11 cellular contexts compared by ENCODE assay signal in genomic region chr9:13942695-13943094, GRCh38.
A peak's percentile ranks its signal among the peaks of the same experiment; 100 is the strongest.
DNase-seq lines count a peak whose midpoint lies in the region; ATAC-seq and TF ChIP-seq lines count a peak whose summit lies in the region.
"Had no signal": no experiment of that assay in that cellular context is flagged by ENCODE, and none has a peak within 500 bp of the region (broad histone marks: within the 10 kb centered on the region; RNA-seq: fewer than 3 reads in every experiment).

No MANE protein-coding gene starts in this region.

- TF ChIP-seq EP300 in stomach (IDR thresholded peaks at IDR 0.05): no peak

- H3K27me3 ChIP-seq in stomach: no peaks in the 10 kb centered on the region

- no peaks in the 10 kb centered on the region for H3K36me3 ChIP-seq in stomach
- H3K36me3 ChIP-seq: prostate gland had no signal

- H3K9me3 Mint-ChIP-seq in chondrocyte (ENCODE audit: low read depth): no peaks in the 10 kb centered on the region
- H3K9me3 Mint-ChIP-seq: T-helper 1 cell treated with Interleukin-12 subunit alpha and Interleukin-12 subunit beta and Interleukin-4 antibody, amounts not matched to agents 30 μg/mL and 1 μg/mL, for 36 hours had no signal

- TF ChIP-seq POLR2A in stomach (IDR thresholded peaks at IDR 0.05): no peak

- H3K27me3 Mint-ChIP-seq in chondrocyte (ENCODE audit: low read depth): no peaks in the 10 kb centered on the region

- intact Hi-C loops in stomach (cut with DNase I; ENCODE audit: low total_unique reads): no loop called here

- H3K4me3 Mint-ChIP-seq in chondrocyte (ENCODE audit: unreplicated experiment): no peak overlapping the region
- H3K4me3 Mint-ChIP-seq: T-helper 1 cell treated with Interleukin-12 subunit alpha and Interleukin-12 subunit beta and Interleukin-4 antibody, amounts not matched to agents 30 μg/mL and 1 μg/mL, for 36 hours had no signal

- H3K27ac Mint-ChIP-seq in chondrocyte (ENCODE audit: unreplicated experiment): peak overlapping the region; percentile 79
- H3K27ac Mint-ChIP-seq: T-helper 1 cell treated with Interleukin-12 subunit alpha and Interleukin-12 subunit beta and Interleukin-4 antibody, amounts not matched to agents 30 μg/mL and 1 μg/mL, for 36 hours had no signal

- peaks cover 41% of the 10 kb centered on the region for H3K4me1 Mint-ChIP-seq in chondrocyte (ENCODE audit: low read depth)

- WGBS in stomach, 5 donors: 64 to 76% (median 70%) methylated on average over 4 of the region's 4 CpGs

- no peaks in the 10 kb centered on the region for H3K36me3 Mint-ChIP-seq in chondrocyte (ENCODE audit: low read depth)

- DNase-seq in COLO829 (ENCODE audit: low spot score): peak; percentile 9
- no peak for DNase-seq in chondrocyte (ENCODE audit: low spot score)
- peak; percentile 13 for DNase-seq in occipital lobe (lab: John Stamatoyannopoulos, UW)
- DNase-seq in stomach: no peak
- DNase-seq: effector CD4-positive, alpha-beta T cell had no signal

- peaks cover 0 to 25% (median 13%) of the 10 kb centered on the region in 4 donors for H3K4me1 ChIP-seq in stomach
- H3K4me1 ChIP-seq: prostate gland had no signal

- no peak overlapping the region for H3K4me3 ChIP-seq in stomach
- H3K4me3 ChIP-seq: prostate gland had no signal

- ATAC-seq in HG03442 (IDR thresholded peaks at IDR 0.05; ENCODE audit: unreplicated experiment): peak; percentile 63
- no peak for ATAC-seq in HG02759 (IDR thresholded peaks at IDR 0.05; ENCODE audit: unreplicated experiment)
- ATAC-seq in HG03469 (IDR thresholded peaks at IDR 0.05; ENCODE audit: unreplicated experiment): no peak
- ATAC-seq in GM18861 (IDR thresholded peaks at IDR 0.05; ENCODE audit: unreplicated experiment): no peak

- peak overlapping the region in 1 of 5 donors; percentile 29 for H3K27ac ChIP-seq in stomach
- H3K27ac ChIP-seq: prostate gland had no signal

- H3K9me3 ChIP-seq in stomach: no peaks in the 10 kb centered on the region
- H3K9me3 ChIP-seq: prostate gland had no signal

- TF ChIP-seq CTCF in chondrocyte (IDR thresholded peaks at IDR 0.05): no peak
- TF ChIP-seq CTCF in stomach (IDR thresholded peaks at IDR 0.05): no peak

Comparison
In these comparisons a context has a peak if more than half of its experiments do, and no peak if none do; other contexts are left out.
1. DNase-seq: peak in COLO829 (single experiment) and occipital lobe (single experiment); none in chondrocyte (single experiment) and stomach (single experiment).